In the genomic region with DNA sequence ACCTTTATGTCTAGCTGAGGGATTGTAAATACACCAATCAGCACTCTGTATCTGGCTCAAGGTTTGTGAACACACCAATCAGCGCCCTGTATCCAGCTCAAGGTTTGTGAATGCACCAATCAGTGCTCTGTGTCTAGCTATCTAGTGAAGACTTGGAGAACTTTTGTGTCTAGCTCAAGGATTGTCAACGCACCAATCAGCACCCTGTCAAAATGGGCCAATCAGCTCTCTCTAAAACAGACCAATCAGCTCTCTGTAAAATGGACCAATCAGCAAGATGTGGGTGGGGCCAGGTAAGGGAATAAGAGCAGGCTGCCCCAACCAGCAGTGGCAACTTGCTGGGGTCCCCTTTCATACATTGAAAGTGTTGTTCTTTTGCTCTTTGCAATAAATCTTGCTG, we compare ENCODE assay signal across 1 cellular context. TPM values are rescaled to one million over a fixed set of nuclear protein-coding genes. Genes with fewer than 3 reads are reported as not detected.
"Had no signal": no experiment of that assay in that cellular context is flagged by ENCODE, and none has a peak within 500 bp of the region (broad histone marks: within the 10 kb centered on the region; RNA-seq: fewer than 3 reads in every experiment).

No MANE protein-coding gene starts in this region.

RNA-seq across cellular contexts. Expression of gene ZBTB46, which starts 29.9 kb away (rescaled TPM):
- total RNA-seq: naive thymus-derived CD8-positive, alpha-beta T cell had no signal
